ENCODE assay signal across 8 cellular contexts in the genomic region with DNA sequence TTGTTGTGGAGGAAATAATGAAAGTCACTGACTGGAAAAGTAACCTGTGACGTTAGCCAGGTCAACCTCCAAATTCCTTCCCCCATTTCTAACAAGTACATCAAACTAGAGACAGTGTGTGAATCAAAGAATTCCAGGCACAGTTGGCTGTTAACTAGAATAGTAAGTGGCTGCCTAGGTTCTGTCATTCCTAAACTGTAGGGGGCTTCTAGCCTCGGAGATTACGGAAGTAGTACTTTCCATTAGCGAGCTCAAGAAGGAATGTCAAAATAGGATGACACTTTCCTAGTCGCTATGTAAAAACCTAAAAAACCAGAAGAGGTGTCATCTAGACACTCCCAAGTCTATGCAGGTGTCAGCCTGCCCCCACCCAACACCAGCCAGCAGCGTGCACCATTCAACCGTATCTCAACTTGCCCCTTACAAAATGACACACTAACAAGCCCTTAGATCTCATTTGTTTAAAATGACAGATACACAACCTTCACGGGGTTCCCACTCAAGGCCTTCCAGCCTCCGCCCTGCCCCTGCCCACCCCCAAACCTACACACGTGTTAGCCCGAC. TPM values are rescaled to one million over a fixed set of nuclear protein-coding genes. Genes with fewer than 3 reads are reported as not detected.
DNase-seq lines count a peak whose midpoint lies in the region; ATAC-seq and TF ChIP-seq lines count a peak whose summit lies in the region.

No MANE protein-coding gene starts in this region.

- H3K4me3 Mint-ChIP-seq in brain: peak overlapping the region; percentile 89 to 98 (median 97)

- peaks cover 6% of the 10 kb centered on the region for H3K27me3 Mint-ChIP-seq in brain

- H3K27ac ChIP-seq in left lung: peak overlapping the region; percentile 99 to 100
- peak overlapping the region; percentile 73 for H3K27ac ChIP-seq in temporal lobe (ENCODE audit: low read depth, low read length)

- H3K27me3 ChIP-seq in left lung: no peaks in the 10 kb centered on the region

- H3K27ac Mint-ChIP-seq in brain: peak overlapping the region; percentile 97 to 100 (median 98)

- ATAC-seq in GM19395 (IDR thresholded peaks at IDR 0.05; ENCODE audit: unreplicated experiment) (peak; percentile 4), left lung (no peak), HG03342 (IDR thresholded peaks at IDR 0.05; ENCODE audit: unreplicated experiment) (no peak)

- peaks cover 0 to 5% of the 10 kb centered on the region in 2 donors for H3K36me3 ChIP-seq in left lung

- H3K4me3 ChIP-seq in left lung: peak overlapping the region; percentile 79 to 92

- peaks cover 16% of the 10 kb centered on the region for H3K36me3 Mint-ChIP-seq in brain

- no peaks in the 10 kb centered on the region for H3K9me3 ChIP-seq in left lung

- peaks cover 10 to 29% of the 10 kb centered on the region in 2 donors for H3K4me1 ChIP-seq in left lung

- intact Hi-C loops in left lung (cut with DNase I): no loop called here

- DNase-seq in CD1c-positive myeloid dendritic cell (ENCODE audit: extremely low spot score): peak; percentile 73
- DNase-seq in NCI-H2227 (lab: John Stamatoyannopoulos, UW; ENCODE audit: unreplicated experiment): peak; percentile 11
- DNase-seq in left lung: no peak
- DNase-seq in SHP77 treated with DMSO at 0.1 percent for 48 hours (lab: John Stamatoyannopoulos, UW): no peak

- no peaks in the 10 kb centered on the region for H3K9me3 Mint-ChIP-seq in brain

- peaks cover 27% of the 10 kb centered on the region for H3K4me1 Mint-ChIP-seq in brain

- peak in 1 of 2 experiments; percentile 27 for TF ChIP-seq CTCF in brain (conservative IDR thresholded peaks at IDR 0.05)
- TF ChIP-seq CTCF in left lung (IDR thresholded peaks at IDR 0.05): no peak

RNA-seq across cellular contexts. Expression of gene INO80, which starts 0.9 kb away (rescaled TPM):
- polyA plus RNA-seq in brain (ENCODE audit: insufficient read depth, low read depth, low replicate concordance): 6.0 TPM
- total RNA-seq in left lung (10 to 100 TPM; 20.1 to 31.0 TPM), temporal lobe (30.0 TPM)

Comparison
In these comparisons a context has a peak if more than half of its experiments do, and no peak if none do; other contexts are left out.
1. DNase-seq: peak in CD1c-positive myeloid dendritic cell (single experiment) and NCI-H2227 (single experiment); none in left lung (0 of 2) and SHP77 treated with DMSO at 0.1 percent for 48 hours (single experiment).